In the genomic region with DNA sequence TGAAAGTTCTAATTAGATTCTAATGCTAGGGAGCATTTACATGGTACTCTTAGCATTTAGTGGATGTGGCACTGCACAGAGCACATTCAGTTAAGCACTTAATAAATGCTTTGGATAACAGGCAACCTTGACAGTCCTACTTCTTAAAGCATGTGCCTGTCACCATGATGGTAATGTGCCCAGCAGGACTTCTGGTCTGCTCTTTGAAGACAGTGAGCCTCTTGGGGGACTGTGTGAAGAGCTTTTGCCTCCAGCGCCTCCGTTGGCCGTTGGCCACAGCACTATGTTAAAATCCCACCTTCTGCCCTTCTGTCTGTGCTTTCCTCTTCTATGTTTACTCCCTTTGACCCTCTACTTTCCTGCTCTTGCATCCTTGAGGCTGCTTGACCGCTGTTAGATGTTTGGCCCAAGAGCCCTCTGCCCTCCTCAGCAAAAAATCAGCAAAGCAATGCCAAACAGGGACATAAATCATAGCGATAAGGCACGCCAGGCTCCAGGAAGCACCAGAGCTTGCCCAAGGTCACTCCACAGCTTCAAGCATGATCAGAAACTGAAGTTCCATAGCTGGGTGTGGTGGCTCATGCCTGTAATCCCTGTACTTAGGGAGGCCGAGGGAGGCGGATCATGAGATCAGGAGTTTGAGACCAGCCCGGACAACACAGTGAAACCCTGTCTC, we compare ENCODE assay signal across 19 cellular contexts. TPM values are rescaled to one million over a fixed set of nuclear protein-coding genes. Genes with fewer than 3 reads are reported as not detected.
DNase-seq lines count a peak whose midpoint lies in the region; ATAC-seq, FAIRE-seq and TF ChIP-seq lines count a peak whose summit lies in the region.
"Had no signal": no experiment of that assay in that cellular context is flagged by ENCODE, and none has a peak within 500 bp of the region (broad histone marks: within the 10 kb centered on the region; RNA-seq: fewer than 3 reads in every experiment).

No MANE protein-coding gene starts in this region.

- H3K36me3 Mint-ChIP-seq in activated CD4-positive, alpha-beta memory T cell treated with anti-CD3 and anti-CD28 coated beads for 36 hours, result no peaks in the 10 kb centered on the region
- H3K36me3 Mint-ChIP-seq: activated naive CD4-positive, alpha-beta T cell treated with anti-CD3 and anti-CD28 coated beads, Interleukin-2, amount 10 ng/mL, durations not matched to agents 7 days and 5 days had no signal

- H3K27me3 ChIP-seq in endothelial cell of umbilical vein (ENCODE audit: control insufficient read depth in 2 of 2, insufficient read depth in 2 of 2, low read length in 2 of 2) (no peaks in the 10 kb centered on the region), lung (ENCODE audit: control insufficient read depth, insufficient read depth) (no peaks in the 10 kb centered on the region), testis (no peaks in the 10 kb centered on the region), prostate gland (replicated peaks; ENCODE audit: insufficient read depth) (no peaks in the 10 kb centered on the region)
- H3K27me3 ChIP-seq: BE2C, gastrocnemius medialis had no signal

- TF ChIP-seq POLR2A in endothelial cell of umbilical vein (IDR thresholded peaks at IDR 0.05; ENCODE audit: low read depth, low read length) (no peak), testis (IDR thresholded peaks at IDR 0.05) (no peak), prostate gland (IDR thresholded peaks at IDR 0.05) (no peak)

- POLR2A ChIA-PET in endothelial cell of umbilical vein (lab: Charles Lee), result no interaction called here
- POLR2A ChIA-PET in activated CD4-positive, alpha-beta memory T cell treated with anti-CD3 and anti-CD28 coated beads for 36 hours (lab: Charles Lee), result no interaction called here

- H3K9me3 ChIP-seq in endothelial cell of umbilical vein (replicated peaks; ENCODE audit: control insufficient read depth, insufficient read depth, low read length) (no peaks in the 10 kb centered on the region), lung (ENCODE audit: control insufficient read depth in 2 of 2, insufficient read depth in 1 of 2, low read length in 1 of 2) (no peaks in the 10 kb centered on the region), testis (no peaks in the 10 kb centered on the region), prostate gland (no peaks in the 10 kb centered on the region)
- H3K9me3 ChIP-seq: BE2C, gastrocnemius medialis had no signal

- H3K9me3 Mint-ChIP-seq in activated CD4-positive, alpha-beta memory T cell treated with anti-CD3 and anti-CD28 coated beads for 36 hours, result no peaks in the 10 kb centered on the region
- H3K9me3 Mint-ChIP-seq: activated naive CD4-positive, alpha-beta T cell treated with anti-CD3 and anti-CD28 coated beads, Interleukin-2, amount 10 ng/mL, durations not matched to agents 7 days and 5 days; HFFc6 had no signal

- WGBS in lung, 2 donors, result 61 to 72% methylated on average over 9 of the region's 9 CpGs
- 26 to 31% methylated on average over 9 of the region's 9 CpGs for WGBS in testis, 2 donors
- whole genome bisulfite sequencing in prostate gland, result 63% methylated on average over 9 of the region's 9 CpGs

- no peak overlapping the region for H3K9ac ChIP-seq in endothelial cell of umbilical vein (replicated peaks; ENCODE audit: extremely low read depth, insufficient read depth, low read length)

- no peaks in the 10 kb centered on the region for H3K9me1 ChIP-seq in endothelial cell of umbilical vein (replicated peaks; ENCODE audit: control insufficient read depth, extremely low read depth, insufficient read depth, low read length)

- no peaks in the 10 kb centered on the region for H3K4me1 Mint-ChIP-seq in activated CD4-positive, alpha-beta memory T cell treated with anti-CD3 and anti-CD28 coated beads for 36 hours (ENCODE audit: low read depth)
- H3K4me1 Mint-ChIP-seq: activated naive CD4-positive, alpha-beta T cell treated with anti-CD3 and anti-CD28 coated beads, Interleukin-2, amount 10 ng/mL, durations not matched to agents 7 days and 5 days had no signal

- H3K36me3 ChIP-seq in endothelial cell of umbilical vein (ENCODE audit: control insufficient read depth in 2 of 2, extremely low read depth in 1 of 2, insufficient read depth in 2 of 2, low read length in 2 of 2) (no peaks in the 10 kb centered on the region), lung (ENCODE audit: control insufficient read depth in 2 of 2, insufficient read depth in 2 of 2, low read length in 2 of 2) (no peaks in the 10 kb centered on the region), testis (ENCODE audit: low read depth, missing control alignments) (no peaks in the 10 kb centered on the region), prostate gland (no peaks in the 10 kb centered on the region)
- H3K36me3 ChIP-seq: BE2C, gastrocnemius medialis had no signal

- dilution Hi-C loops in endothelial cell of umbilical vein (cut with MboI; ENCODE audit: extremely low pct_ligation_motif_present, low sequenced_read_pairs), result no loop called here

- H3K4me1 ChIP-seq in endothelial cell of umbilical vein (ENCODE audit: control insufficient read depth, extremely low read depth, insufficient read depth, low read length) (no peaks in the 10 kb centered on the region), lung (ENCODE audit: control insufficient read depth in 2 of 2, insufficient read depth in 2 of 2, low read length in 2 of 2) (peaks cover 0 to 8% of the 10 kb centered on the region in 2 donors), testis (peaks cover 9% of the 10 kb centered on the region), prostate gland (replicated peaks) (no peaks in the 10 kb centered on the region)
- H3K4me1 ChIP-seq: gastrocnemius medialis had no signal

- no peak overlapping the region for H3K4me2 ChIP-seq in endothelial cell of umbilical vein (ENCODE audit: insufficient read depth, low read length)
- H3K4me2 ChIP-seq: PC-9, smooth muscle cell had no signal

- FAIRE-seq in endothelial cell of umbilical vein (lab: Jason Lieb, UNC), result no peak

- no peaks in the 10 kb centered on the region for H4K20me1 ChIP-seq in endothelial cell of umbilical vein (replicated peaks; ENCODE audit: control insufficient read depth, extremely low read depth, insufficient read depth, low read length)

- CTCF ChIA-PET in endothelial cell of umbilical vein (lab: Charles Lee), result interaction anchor here (0.9 to 1.2 kb wide), 2 partner anchors 67 to 70 kb away, joined by 3 read pairs; no protein-coding TSS in a partner anchor
- CTCF ChIA-PET in activated CD4-positive, alpha-beta memory T cell treated with anti-CD3 and anti-CD28 coated beads for 36 hours (lab: Charles Lee), result no interaction called here

- DNase-seq in NCI-H2227 (lab: John Stamatoyannopoulos, UW; ENCODE audit: unreplicated experiment) (peak; percentile 46), endothelial cell of umbilical vein (ENCODE audit: low read depth, low spot score) (peak; percentile 74), lung (ENCODE audit: low spot score) (no peak), testis (peak; percentile 63), prostate gland (ENCODE audit: low spot score) (no peak)
- DNase-seq in activated CD4-positive, alpha-beta memory T cell treated with anti-CD3 and anti-CD28 coated beads for 36 hours, result no peak
- DNase-seq: activated naive CD4-positive, alpha-beta T cell treated with anti-CD3 and anti-CD28 coated beads, Interleukin-2, amount 10 ng/mL, durations not matched to agents 7 days and 5 days; BE2C; gastrocnemius medialis; HFFc6; Karpas-422; left cardiac atrium; NCI-H1436; NCI-H510A treated with DMSO at 0.1 percent for 48 hours; PC-9 had no signal

- intact Hi-C loops in endothelial cell of umbilical vein (cut with micrococcal nuclease) (no loop called here), testis (cut with DNase I; ENCODE audit: low total_unique reads) (no loop called here), prostate gland (cut with DNase I) (no loop called here)
- intact Hi-C loops in activated CD4-positive, alpha-beta memory T cell treated with anti-CD3 and anti-CD28 coated beads for 36 hours (cut with micrococcal nuclease), result no loop called here

- no TSS peak for BruUV-seq in endothelial cell of umbilical vein (replicated peaks; lab: Mats Ljungman, UMichigan)

- no peaks in the 10 kb centered on the region for H3K27me3 Mint-ChIP-seq in activated CD4-positive, alpha-beta memory T cell treated with anti-CD3 and anti-CD28 coated beads for 36 hours
- H3K27me3 Mint-ChIP-seq: activated naive CD4-positive, alpha-beta T cell treated with anti-CD3 and anti-CD28 coated beads, Interleukin-2, amount 10 ng/mL, durations not matched to agents 7 days and 5 days had no signal

- H2AFZ ChIP-seq in endothelial cell of umbilical vein (ENCODE audit: low read depth, low read length), result no peak overlapping the region
- H2AFZ ChIP-seq: PC-9 had no signal

- ATAC-seq in lung (ENCODE audit: insufficient read depth, low FRiP score) (peak; percentile 51), HG02973 (IDR thresholded peaks at IDR 0.05; ENCODE audit: unreplicated experiment) (no peak)
- no peak for ATAC-seq in activated CD4-positive, CD25-positive, alpha-beta regulatory T cell treated with anti-CD3 and anti-CD28 coated beads, Interleukin-2, amount 50 U/mL, for 24 hours
- ATAC-seq: gastrocnemius medialis, SK-N-SH treated with all-trans-retinoic acid at 6 μM for 48 hours had no signal

- H3K4me3 Mint-ChIP-seq in activated CD4-positive, alpha-beta memory T cell treated with anti-CD3 and anti-CD28 coated beads for 36 hours, result no peak overlapping the region
- H3K4me3 Mint-ChIP-seq: activated naive CD4-positive, alpha-beta T cell treated with anti-CD3 and anti-CD28 coated beads, Interleukin-2, amount 10 ng/mL, durations not matched to agents 7 days and 5 days; HFFc6 had no signal

- H3K79me2 ChIP-seq in endothelial cell of umbilical vein (ENCODE audit: control insufficient read depth, insufficient read depth, low read length), result no peaks in the 10 kb centered on the region

- TF ChIP-seq CTCF in endothelial cell of umbilical vein (IDR thresholded peaks at IDR 0.05; ENCODE audit: extremely low read depth in 1 of 2, insufficient read depth in 1 of 2, low read depth in 1 of 2, low read length in 2 of 2) (no peak), lung (IDR thresholded peaks at IDR 0.05; ENCODE audit: control extremely low read depth, extremely low read depth) (no peak), testis (IDR thresholded peaks at IDR 0.05) (no peak), prostate gland (IDR thresholded peaks at IDR 0.05) (no peak)

- no peak overlapping the region for H3K27ac Mint-ChIP-seq in activated CD4-positive, alpha-beta memory T cell treated with anti-CD3 and anti-CD28 coated beads for 36 hours
- H3K27ac Mint-ChIP-seq: activated naive CD4-positive, alpha-beta T cell treated with anti-CD3 and anti-CD28 coated beads, Interleukin-2, amount 10 ng/mL, durations not matched to agents 7 days and 5 days; HFFc6 had no signal

- H3K27ac ChIP-seq in endothelial cell of umbilical vein (ENCODE audit: insufficient read depth, low read depth, low read length), result no peak overlapping the region
- peak overlapping the region in 1 of 2 donors; percentile 37 for H3K27ac ChIP-seq in lung (ENCODE audit: low read depth in 1 of 2, low read length in 1 of 2)
- H3K27ac ChIP-seq in testis, result peak overlapping the region in 1 of 2 donors; percentile 19
- no peak overlapping the region for H3K27ac ChIP-seq in prostate gland
- H3K27ac ChIP-seq: gastrocnemius medialis, PC-9 had no signal

- H3K4me3 ChIP-seq in endothelial cell of umbilical vein (replicated peaks in 1 of 3; ENCODE audit: insufficient read depth in 1 of 3, low read depth in 1 of 3, low read length in 3 of 3) (no peak overlapping the region), lung (no peak overlapping the region), testis (no peak overlapping the region), prostate gland (no peak overlapping the region)
- H3K4me3 ChIP-seq: gastrocnemius medialis, PC-9, smooth muscle cell had no signal

RNA-seq across cellular contexts. Expression of a gene that starts 8.3 kb away (rescaled TPM):
- total RNA-seq in endothelial cell of umbilical vein (9.7 and 14.2 TPM in 2 replicates), lung (10 to 100 TPM; 26.6 to 28.2 TPM), testis (1 to 10 TPM; 2.0 to 4.4 TPM), prostate gland (10 to 100 TPM in 1 of 2 donors, 1 to 10 TPM in 1; 3.4 to 18.5 TPM)
- polyA plus RNA-seq in endothelial cell of umbilical vein (1.6 and 2.6 TPM in 2 replicates), lung (1 to 10 TPM; 3.8 to 6.0 TPM), testis (ENCODE audit: insufficient read depth, low read depth, low replicate concordance) (3.3 TPM)
- 2.0 and 2.9 TPM in 2 replicates for polyA plus RNA-seq in endothelial cell of umbilical vein (2011; cell fraction: cytosol; rRNA removed)
- polyA plus RNA-seq in endothelial cell of umbilical vein (2011; cell fraction: nucleus; rRNA removed), result 3.6 and 3.8 TPM in 2 replicates
- 4.2 and 9.2 TPM in 2 replicates for polyA plus RNA-seq in endothelial cell of umbilical vein (2012)
- polyA minus RNA-seq in endothelial cell of umbilical vein, result 4.1 and 15.8 TPM in 2 replicates
- polyA minus RNA-seq in endothelial cell of umbilical vein (2011; cell fraction: cytosol; rRNA and poly(A)+ RNA removed), result 4.8 TPM
- polyA minus RNA-seq in endothelial cell of umbilical vein (2011; cell fraction: nucleus; rRNA and poly(A)+ RNA removed), result 8.3 and 19.3 TPM in 2 replicates
- 1 to 10 TPM; 2.4 to 3.4 TPM for total RNA-seq in activated CD4-positive, alpha-beta memory T cell treated with anti-CD3 and anti-CD28 coated beads for 36 hours

Comparison
In these comparisons a context has a peak if more than half of its experiments do, and no peak if none do; other contexts are left out.
1. DNase-seq: peak in NCI-H2227 (single experiment), endothelial cell of umbilical vein (single experiment) and testis (single experiment); none in lung (single experiment), activated CD4-positive, alpha-beta memory T cell treated with anti-CD3 and anti-CD28 coated beads for 36 hours (single experiment) and prostate gland (single experiment).